Comparison of ENCODE assay signal across 1 cellular context in the genomic region with DNA sequence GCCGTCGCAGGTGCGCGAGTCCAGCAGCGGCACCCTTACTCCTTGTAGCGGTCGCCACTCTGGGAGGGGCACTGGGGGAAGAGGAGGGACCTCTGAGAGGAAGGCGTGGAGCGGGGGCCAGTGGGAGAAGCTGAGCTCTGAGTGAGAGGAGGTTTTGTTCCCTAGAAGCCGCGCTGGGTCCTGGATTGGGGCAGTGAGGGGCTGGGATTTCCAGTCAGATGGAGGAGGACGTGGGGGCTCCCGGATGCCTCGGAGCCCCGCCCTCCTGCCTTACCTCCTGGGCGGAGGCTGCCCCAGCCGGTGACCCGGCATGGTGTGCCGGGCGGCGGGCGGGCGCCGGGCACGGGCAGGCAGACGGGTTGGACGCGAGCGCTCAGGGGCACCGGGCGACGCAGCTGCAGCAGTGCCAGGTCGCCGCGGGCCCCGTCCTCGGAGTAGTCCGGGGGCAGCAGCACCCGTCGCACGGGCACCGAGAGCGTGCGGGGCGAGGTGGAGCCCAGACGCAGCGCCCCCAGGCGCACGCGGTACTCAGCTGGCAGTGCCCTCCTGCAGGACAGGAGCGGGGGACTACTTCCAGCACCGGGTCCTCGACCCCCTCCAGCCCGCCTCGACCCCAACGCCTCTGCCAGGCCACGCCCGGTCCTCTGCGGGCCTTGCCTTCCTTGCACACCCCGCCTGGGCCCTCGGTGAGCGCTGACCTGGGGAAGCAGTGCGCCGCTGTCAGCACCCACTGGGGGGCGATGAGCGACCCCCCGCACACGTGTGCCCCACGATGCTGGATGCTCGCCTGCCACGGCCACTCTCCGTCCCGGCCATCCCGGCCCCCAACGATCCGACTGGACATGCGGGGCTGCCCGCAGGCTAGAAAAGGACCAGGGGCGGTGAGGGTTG.
TF ChIP-seq lines count a peak whose summit lies in the region.

No MANE protein-coding gene starts in this region.

TF ChIP-seq in K562, 482 proteins besides CTCF, POLR2A, EP300 and RAD21 (continued from another document and continues in another):
- TF ChIP-seq, protein P1, sequence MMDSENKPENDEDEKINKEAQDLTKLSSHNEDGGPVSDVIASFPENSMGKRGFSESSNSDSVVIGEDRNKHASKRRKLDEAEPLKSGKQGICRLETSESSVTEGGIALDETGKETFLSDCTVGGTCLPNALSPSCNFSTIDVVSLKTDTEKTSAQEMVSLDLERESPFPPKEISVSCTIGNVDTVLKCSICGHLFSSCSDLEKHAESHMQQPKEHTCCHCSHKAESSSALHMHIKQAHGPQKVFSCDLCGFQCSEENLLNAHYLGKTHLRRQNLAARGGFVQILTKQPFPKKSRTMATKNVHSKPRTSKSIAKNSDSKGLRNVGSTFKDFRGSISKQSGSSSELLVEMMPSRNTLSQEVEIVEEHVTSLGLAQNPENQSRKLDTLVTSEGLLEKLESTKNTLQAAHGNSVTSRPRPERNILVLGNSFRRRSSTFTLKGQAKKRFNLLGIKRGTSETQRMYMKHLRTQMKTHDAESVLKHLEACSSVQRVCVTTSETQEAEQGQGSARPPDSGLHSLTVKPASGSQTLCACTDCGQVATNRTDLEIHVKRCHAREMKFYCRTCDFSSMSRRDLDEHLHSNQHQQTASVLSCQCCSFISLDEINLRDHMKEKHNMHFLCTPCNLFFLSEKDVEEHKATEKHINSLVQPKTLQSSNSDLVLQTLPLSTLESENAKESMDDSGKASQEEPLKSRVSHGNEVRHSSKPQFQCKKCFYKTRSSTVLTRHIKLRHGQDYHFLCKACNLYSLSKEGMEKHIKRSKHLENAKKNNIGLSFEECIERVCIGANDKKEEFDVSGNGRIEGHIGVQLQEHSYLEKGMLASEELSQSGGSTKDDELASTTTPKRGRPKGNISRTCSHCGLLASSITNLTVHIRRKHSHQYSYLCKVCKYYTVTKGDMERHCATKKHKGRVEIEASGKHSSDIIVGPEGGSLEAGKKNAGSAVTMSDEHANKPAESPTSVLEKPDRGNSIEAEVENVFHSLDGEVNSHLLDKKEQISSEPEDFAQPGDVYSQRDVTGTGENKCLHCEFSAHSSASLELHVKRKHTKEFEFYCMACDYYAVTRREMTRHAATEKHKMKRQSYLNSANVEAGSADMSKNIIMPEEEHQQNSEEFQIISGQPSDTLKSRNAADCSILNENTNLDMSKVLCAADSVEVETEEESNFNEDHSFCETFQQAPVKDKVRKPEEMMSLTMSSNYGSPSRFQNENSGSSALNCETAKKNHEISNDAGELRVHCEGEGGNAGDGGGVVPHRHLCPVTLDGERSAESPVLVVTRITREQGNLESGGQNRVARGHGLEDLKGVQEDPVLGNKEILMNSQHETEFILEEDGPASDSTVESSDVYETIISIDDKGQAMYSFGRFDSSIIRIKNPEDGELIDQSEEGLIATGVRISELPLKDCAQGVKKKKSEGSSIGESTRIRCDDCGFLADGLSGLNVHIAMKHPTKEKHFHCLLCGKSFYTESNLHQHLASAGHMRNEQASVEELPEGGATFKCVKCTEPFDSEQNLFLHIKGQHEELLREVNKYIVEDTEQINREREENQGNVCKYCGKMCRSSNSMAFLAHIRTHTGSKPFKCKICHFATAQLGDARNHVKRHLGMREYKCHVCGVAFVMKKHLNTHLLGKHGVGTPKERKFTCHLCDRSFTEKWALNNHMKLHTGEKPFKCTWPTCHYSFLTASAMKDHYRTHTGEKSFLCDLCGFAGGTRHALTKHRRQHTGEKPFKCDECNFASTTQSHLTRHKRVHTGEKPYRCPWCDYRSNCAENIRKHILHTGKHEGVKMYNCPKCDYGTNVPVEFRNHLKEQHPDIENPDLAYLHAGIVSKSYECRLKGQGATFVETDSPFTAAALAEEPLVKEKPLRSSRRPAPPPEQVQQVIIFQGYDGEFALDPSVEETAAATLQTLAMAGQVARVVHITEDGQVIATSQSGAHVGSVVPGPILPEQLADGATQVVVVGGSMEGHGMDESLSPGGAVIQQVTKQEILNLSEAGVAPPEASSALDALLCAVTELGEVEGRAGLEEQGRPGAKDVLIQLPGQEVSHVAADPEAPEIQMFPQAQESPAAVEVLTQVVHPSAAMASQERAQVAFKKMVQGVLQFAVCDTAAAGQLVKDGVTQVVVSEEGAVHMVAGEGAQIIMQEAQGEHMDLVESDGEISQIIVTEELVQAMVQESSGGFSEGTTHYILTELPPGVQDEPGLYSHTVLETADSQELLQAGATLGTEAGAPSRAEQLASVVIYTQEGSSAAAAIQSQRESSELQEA (IDR thresholded peaks at IDR 0.05; ENCODE audit: low read depth), result no peak
- TF ChIP-seq MITF (IDR thresholded peaks at IDR 0.05) (no peak), SMAD2 (IDR thresholded peaks at IDR 0.05; ENCODE audit: low read depth, low read length) (no peak), E2F8 (IDR thresholded peaks at IDR 0.05; ENCODE audit: low read depth, partially characterized antibody) (no peak), KLF10 (CRISPR knock-in tag; IDR thresholded peaks at IDR 0.05) (no peak), LARP7 (IDR thresholded peaks at IDR 0.05) (no peak), MYBL2 (IDR thresholded peaks at IDR 0.05; ENCODE audit: low read depth) (no peak), MYBL2 (CRISPR knock-in tag; IDR thresholded peaks at IDR 0.05; ENCODE audit: borderline replicate concordance) (no peak), MYNN (IDR thresholded peaks at IDR 0.05) (no peak), MYNN (CRISPR knock-in tag; IDR thresholded peaks at IDR 0.05) (no peak), SLC30A9 (CRISPR knock-in tag; IDR thresholded peaks at IDR 0.05) (no peak), CHCHD3 (CRISPR knock-in tag; IDR thresholded peaks at IDR 0.05) (no peak), HNRNPK (IDR thresholded peaks at IDR 0.05; ENCODE audit: low read depth, low read length, poor library complexity, severe bottlenecking) (no peak), ZBTB26 (CRISPR knock-in tag; IDR thresholded peaks at IDR 0.05) (no peak), YBX1 (IDR thresholded peaks at IDR 0.05) (no peak), ETV1 (tag; conservative IDR thresholded peaks at IDR 0.05; ENCODE audit: low read depth) (no peak), ESRRB (CRISPR knock-in tag; IDR thresholded peaks at IDR 0.05; ENCODE audit: borderline replicate concordance) (no peak)
- TF ChIP-seq, protein P2, sequence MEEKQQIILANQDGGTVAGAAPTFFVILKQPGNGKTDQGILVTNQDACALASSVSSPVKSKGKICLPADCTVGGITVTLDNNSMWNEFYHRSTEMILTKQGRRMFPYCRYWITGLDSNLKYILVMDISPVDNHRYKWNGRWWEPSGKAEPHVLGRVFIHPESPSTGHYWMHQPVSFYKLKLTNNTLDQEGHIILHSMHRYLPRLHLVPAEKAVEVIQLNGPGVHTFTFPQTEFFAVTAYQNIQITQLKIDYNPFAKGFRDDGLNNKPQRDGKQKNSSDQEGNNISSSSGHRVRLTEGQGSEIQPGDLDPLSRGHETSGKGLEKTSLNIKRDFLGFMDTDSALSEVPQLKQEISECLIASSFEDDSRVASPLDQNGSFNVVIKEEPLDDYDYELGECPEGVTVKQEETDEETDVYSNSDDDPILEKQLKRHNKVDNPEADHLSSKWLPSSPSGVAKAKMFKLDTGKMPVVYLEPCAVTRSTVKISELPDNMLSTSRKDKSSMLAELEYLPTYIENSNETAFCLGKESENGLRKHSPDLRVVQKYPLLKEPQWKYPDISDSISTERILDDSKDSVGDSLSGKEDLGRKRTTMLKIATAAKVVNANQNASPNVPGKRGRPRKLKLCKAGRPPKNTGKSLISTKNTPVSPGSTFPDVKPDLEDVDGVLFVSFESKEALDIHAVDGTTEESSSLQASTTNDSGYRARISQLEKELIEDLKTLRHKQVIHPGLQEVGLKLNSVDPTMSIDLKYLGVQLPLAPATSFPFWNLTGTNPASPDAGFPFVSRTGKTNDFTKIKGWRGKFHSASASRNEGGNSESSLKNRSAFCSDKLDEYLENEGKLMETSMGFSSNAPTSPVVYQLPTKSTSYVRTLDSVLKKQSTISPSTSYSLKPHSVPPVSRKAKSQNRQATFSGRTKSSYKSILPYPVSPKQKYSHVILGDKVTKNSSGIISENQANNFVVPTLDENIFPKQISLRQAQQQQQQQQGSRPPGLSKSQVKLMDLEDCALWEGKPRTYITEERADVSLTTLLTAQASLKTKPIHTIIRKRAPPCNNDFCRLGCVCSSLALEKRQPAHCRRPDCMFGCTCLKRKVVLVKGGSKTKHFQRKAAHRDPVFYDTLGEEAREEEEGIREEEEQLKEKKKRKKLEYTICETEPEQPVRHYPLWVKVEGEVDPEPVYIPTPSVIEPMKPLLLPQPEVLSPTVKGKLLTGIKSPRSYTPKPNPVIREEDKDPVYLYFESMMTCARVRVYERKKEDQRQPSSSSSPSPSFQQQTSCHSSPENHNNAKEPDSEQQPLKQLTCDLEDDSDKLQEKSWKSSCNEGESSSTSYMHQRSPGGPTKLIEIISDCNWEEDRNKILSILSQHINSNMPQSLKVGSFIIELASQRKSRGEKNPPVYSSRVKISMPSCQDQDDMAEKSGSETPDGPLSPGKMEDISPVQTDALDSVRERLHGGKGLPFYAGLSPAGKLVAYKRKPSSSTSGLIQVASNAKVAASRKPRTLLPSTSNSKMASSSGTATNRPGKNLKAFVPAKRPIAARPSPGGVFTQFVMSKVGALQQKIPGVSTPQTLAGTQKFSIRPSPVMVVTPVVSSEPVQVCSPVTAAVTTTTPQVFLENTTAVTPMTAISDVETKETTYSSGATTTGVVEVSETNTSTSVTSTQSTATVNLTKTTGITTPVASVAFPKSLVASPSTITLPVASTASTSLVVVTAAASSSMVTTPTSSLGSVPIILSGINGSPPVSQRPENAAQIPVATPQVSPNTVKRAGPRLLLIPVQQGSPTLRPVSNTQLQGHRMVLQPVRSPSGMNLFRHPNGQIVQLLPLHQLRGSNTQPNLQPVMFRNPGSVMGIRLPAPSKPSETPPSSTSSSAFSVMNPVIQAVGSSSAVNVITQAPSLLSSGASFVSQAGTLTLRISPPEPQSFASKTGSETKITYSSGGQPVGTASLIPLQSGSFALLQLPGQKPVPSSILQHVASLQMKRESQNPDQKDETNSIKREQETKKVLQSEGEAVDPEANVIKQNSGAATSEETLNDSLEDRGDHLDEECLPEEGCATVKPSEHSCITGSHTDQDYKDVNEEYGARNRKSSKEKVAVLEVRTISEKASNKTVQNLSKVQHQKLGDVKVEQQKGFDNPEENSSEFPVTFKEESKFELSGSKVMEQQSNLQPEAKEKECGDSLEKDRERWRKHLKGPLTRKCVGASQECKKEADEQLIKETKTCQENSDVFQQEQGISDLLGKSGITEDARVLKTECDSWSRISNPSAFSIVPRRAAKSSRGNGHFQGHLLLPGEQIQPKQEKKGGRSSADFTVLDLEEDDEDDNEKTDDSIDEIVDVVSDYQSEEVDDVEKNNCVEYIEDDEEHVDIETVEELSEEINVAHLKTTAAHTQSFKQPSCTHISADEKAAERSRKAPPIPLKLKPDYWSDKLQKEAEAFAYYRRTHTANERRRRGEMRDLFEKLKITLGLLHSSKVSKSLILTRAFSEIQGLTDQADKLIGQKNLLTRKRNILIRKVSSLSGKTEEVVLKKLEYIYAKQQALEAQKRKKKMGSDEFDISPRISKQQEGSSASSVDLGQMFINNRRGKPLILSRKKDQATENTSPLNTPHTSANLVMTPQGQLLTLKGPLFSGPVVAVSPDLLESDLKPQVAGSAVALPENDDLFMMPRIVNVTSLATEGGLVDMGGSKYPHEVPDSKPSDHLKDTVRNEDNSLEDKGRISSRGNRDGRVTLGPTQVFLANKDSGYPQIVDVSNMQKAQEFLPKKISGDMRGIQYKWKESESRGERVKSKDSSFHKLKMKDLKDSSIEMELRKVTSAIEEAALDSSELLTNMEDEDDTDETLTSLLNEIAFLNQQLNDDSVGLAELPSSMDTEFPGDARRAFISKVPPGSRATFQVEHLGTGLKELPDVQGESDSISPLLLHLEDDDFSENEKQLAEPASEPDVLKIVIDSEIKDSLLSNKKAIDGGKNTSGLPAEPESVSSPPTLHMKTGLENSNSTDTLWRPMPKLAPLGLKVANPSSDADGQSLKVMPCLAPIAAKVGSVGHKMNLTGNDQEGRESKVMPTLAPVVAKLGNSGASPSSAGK (IDR thresholded peaks at IDR 0.05), result peak; percentile 84
- TF ChIP-seq, protein P3, sequence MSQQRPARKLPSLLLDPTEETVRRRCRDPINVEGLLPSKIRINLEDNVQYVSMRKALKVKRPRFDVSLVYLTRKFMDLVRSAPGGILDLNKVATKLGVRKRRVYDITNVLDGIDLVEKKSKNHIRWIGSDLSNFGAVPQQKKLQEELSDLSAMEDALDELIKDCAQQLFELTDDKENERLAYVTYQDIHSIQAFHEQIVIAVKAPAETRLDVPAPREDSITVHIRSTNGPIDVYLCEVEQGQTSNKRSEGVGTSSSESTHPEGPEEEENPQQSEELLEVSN (IDR thresholded peaks at IDR 0.05; ENCODE audit: borderline replicate concordance in 1 of 2, extremely low read depth in 1 of 2, insufficient read depth in 1 of 2, insufficient read length in 1 of 2, low read depth in 1 of 2, low read length in 1 of 2, poor library complexity in 1 of 2, severe bottlenecking in 1 of 2), result peak; percentile 34 to 71
